In the genomic region with DNA sequence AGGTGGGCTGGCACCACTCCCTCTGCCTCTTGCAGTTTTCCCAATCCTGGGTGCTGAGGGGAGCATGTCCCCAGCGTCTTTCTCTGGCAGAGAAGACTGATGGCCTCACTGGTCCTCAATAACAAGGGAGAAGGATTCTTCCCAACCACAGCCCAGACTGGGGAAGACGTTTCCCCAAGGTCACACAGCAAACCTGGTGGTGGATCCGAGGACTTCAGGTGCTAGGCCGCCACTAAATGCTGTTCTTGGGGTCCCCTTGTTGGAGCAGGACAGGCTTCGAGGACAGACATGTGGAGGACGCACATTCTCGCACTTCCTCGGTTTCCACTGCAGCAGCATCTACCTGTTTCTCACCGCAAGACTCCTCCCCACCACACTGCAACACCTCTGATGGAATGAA, we compare ENCODE assay signal across 33 cellular contexts. TPM values are rescaled to one million over a fixed set of nuclear protein-coding genes. Genes with fewer than 3 reads are reported as not detected.
DNase-seq lines count a peak whose midpoint lies in the region; ATAC-seq, FAIRE-seq and TF ChIP-seq lines count a peak whose summit lies in the region.
"Had no signal": no experiment of that assay in that cellular context is flagged by ENCODE, and none has a peak within 500 bp of the region (broad histone marks: within the 10 kb centered on the region; RNA-seq: fewer than 3 reads in every experiment).

No MANE protein-coding gene starts in this region.

- DNase-seq in GM12864 (ENCODE audit: low read depth) (no peak), IMR-90 (no peak), endodermal cell (no peak), GM19239 (ENCODE audit: insufficient read length, low spot score) (no peak), NCI-H524 (lab: John Stamatoyannopoulos, UW) (no peak)
- DNase-seq: activated CD4-positive, alpha-beta T cell treated with anti-CD3 and anti-CD28 coated beads, Interleukin-2, amount 50 U/mL, for 4 hours; activated CD4-positive, CD25-positive, alpha-beta regulatory T cell; activated naive CD4-positive, alpha-beta T cell treated with anti-CD3 and anti-CD28 coated beads for 36 hours; COR-L47; effector CD8-positive, alpha-beta T cell; erythroblast; foreskin keratinocyte; GDM1; GM23248; KBM-7; mesenchymal stem cell; MM.1S; NCI-H1417 treated with DMSO at 0.1 percent for 48 hours; NCI-H2081 treated with DMSO at 0.1 percent for 48 hours; NCI-H226; Peyer's patch; retina; SIG-M5; stimulated activated CD4-positive, alpha-beta T cell treated with anti-CD3 and anti-CD28 coated beads, Interleukin-2, amount 100 ng/mL, for 48 hours; transverse colon had no signal

- intact Hi-C loops in IMR-90 (cut with micrococcal nuclease): loop anchor here (10.0 kb wide), 1 partner anchor 495 kb away; no protein-coding TSS in a partner anchor

- no TSS peak for BruUV-seq in IMR-90 (replicated peaks; lab: Mats Ljungman, UMichigan)

- H3K9me3 ChIP-seq in IMR-90 (ENCODE audit: control insufficient read depth, insufficient read depth, low read length) (no peaks in the 10 kb centered on the region), endodermal cell (ENCODE audit: control insufficient read depth, low read length) (no peaks in the 10 kb centered on the region), neural cell (ENCODE audit: low read length) (no peaks in the 10 kb centered on the region)
- H3K9me3 ChIP-seq: BLaER1, colonic mucosa, Peyer's patch, transverse colon had no signal

- peak; percentile 26 for TF ChIP-seq CTCF in GM12864 (IDR thresholded peaks at IDR 0.05; ENCODE audit: low read depth, low read length, missing control alignments)
- TF ChIP-seq CTCF in IMR-90 (conservative IDR thresholded peaks at IDR 0.05; ENCODE audit: low read depth, low read length): no peak
- TF ChIP-seq CTCF in endodermal cell (conservative IDR thresholded peaks at IDR 0.05): peak; percentile 63
- TF ChIP-seq CTCF in neural cell (IDR thresholded peaks at IDR 0.05; ENCODE audit: poor library complexity, severe bottlenecking): peak; percentile 13

- no peaks in the 10 kb centered on the region for H3K79me2 ChIP-seq in neural cell (replicated peaks; ENCODE audit: insufficient read depth, low read length)

- H3K27ac Mint-ChIP-seq in endodermal cell: no peak overlapping the region
- H3K27ac Mint-ChIP-seq: activated naive CD4-positive, alpha-beta T cell treated with anti-CD3 and anti-CD28 coated beads for 36 hours had no signal

- H3F3A ChIP-seq in neural cell (ENCODE audit: insufficient read depth, low read length, poor library complexity, severe bottlenecking): no peaks in the 10 kb centered on the region

- no peak for TF ChIP-seq EP300 in neural cell (conservative IDR thresholded peaks at IDR 0.05; ENCODE audit: poor library complexity, severe bottlenecking)

- peak overlapping the region; percentile 43 for H2AFZ ChIP-seq in IMR-90 (replicated peaks; ENCODE audit: low read length, poor library complexity)
- H2AFZ ChIP-seq in neural cell (ENCODE audit: low read depth, low read length): no peak overlapping the region
- H2AFZ ChIP-seq: GM23248 had no signal

- no peaks in the 10 kb centered on the region for H3K79me1 ChIP-seq in IMR-90 (ENCODE audit: low read depth in 1 of 2, low read length in 2 of 2)

- no peak overlapping the region for H2AK5ac ChIP-seq in IMR-90 (ENCODE audit: low read depth, low read length)

- POLR2A ChIA-PET in IMR-90 (lab: Charles Lee; ENCODE audit: unreplicated experiment): no interaction called here

- no peak overlapping the region for H2AK9ac ChIP-seq in IMR-90 (replicated peaks; ENCODE audit: low read depth, low read length, poor library complexity)

- no peak overlapping the region for H3K18ac ChIP-seq in IMR-90 (ENCODE audit: low read depth, low read length)

- no peak overlapping the region for H4K91ac ChIP-seq in IMR-90 (ENCODE audit: insufficient read depth, low read depth, low read length)

- H3K9me3 Mint-ChIP-seq in endodermal cell: no peaks in the 10 kb centered on the region
- H3K9me3 Mint-ChIP-seq: activated naive CD4-positive, alpha-beta T cell treated with anti-CD3 and anti-CD28 coated beads for 36 hours had no signal

- H3K4me2 ChIP-seq in IMR-90 (ENCODE audit: low read depth, low read length) (no peak overlapping the region), neural cell (ENCODE audit: low read length) (no peak overlapping the region)
- H3K4me2 ChIP-seq: BLaER1 had no signal

- no peak overlapping the region for H4K5ac ChIP-seq in IMR-90 (ENCODE audit: low read depth, low read length)

- no peak overlapping the region for H2BK15ac ChIP-seq in IMR-90 (ENCODE audit: low read depth, low read length)

- H3K27me3 ChIP-seq in IMR-90 (ENCODE audit: control insufficient read depth, insufficient read depth, low read length) (peaks cover 2% of the 10 kb centered on the region; the same call in 1 of the 2 replicates), endodermal cell (ENCODE audit: control insufficient read depth, insufficient read depth, low read length, poor library complexity, severe bottlenecking) (peaks cover 63% of the 10 kb centered on the region), neural cell (ENCODE audit: insufficient read depth, low read depth, low read length) (no peaks in the 10 kb centered on the region)
- H3K27me3 ChIP-seq: Peyer's patch had no signal

- H3K4me3 Mint-ChIP-seq in endodermal cell: no peak overlapping the region
- H3K4me3 Mint-ChIP-seq: activated naive CD4-positive, alpha-beta T cell treated with anti-CD3 and anti-CD28 coated beads for 36 hours had no signal

- TF ChIP-seq RAD21 in IMR-90 (IDR thresholded peaks at IDR 0.05; ENCODE audit: low read length) (no peak), neural cell (conservative IDR thresholded peaks at IDR 0.05) (no peak)

- H3K27me3 Mint-ChIP-seq in endodermal cell (ENCODE audit: insufficient read depth): peaks cover 73% of the 10 kb centered on the region

- H3K4me1 ChIP-seq in IMR-90 (ENCODE audit: control insufficient read depth, insufficient read depth, low read length) (no peaks in the 10 kb centered on the region), endodermal cell (ENCODE audit: control insufficient read depth, insufficient read depth, low read length) (no peaks in the 10 kb centered on the region)
- H3K4me1 ChIP-seq: BLaER1, colonic mucosa, foreskin keratinocyte, Peyer's patch had no signal

- H3K4ac ChIP-seq in IMR-90 (ENCODE audit: low read depth, low read length): no peak overlapping the region

- no peak overlapping the region for H2BK120ac ChIP-seq in IMR-90 (ENCODE audit: low read depth, low read length)

- no peaks in the 10 kb centered on the region for H3K9me1 ChIP-seq in IMR-90 (ENCODE audit: insufficient read depth, low read length)

- no peak overlapping the region for H3K56ac ChIP-seq in IMR-90 (ENCODE audit: extremely low read depth, insufficient read depth, low read length)

- CTCF ChIA-PET in IMR-90 (lab: Yijun Ruan, JAX): interaction anchor here (0.6 kb wide), 1 partner anchor 613 kb away, joined by 3 read pairs; no protein-coding TSS in a partner anchor

- no peak overlapping the region for H3K23ac ChIP-seq in IMR-90 (ENCODE audit: low read depth, low read length)

- WGBS in IMR-90 (ENCODE audit: extremely low coverage in 2 of 2, insufficient read length in 1 of 2), 2 experiments: 25% methylated on average over 2 of the region's 9 CpGs; no CpG with 5 or more reads in 1 of the 2 experiments
- WGBS in endodermal cell (ENCODE audit: insufficient coverage in 1 of 2, insufficient read length in 1 of 2), 2 experiments: 84 to 85% methylated on average over 7 to 9 of the region's 9 CpGs

- H3K36me3 ChIP-seq in IMR-90 (ENCODE audit: control insufficient read depth, insufficient read depth, low read length) (no peaks in the 10 kb centered on the region), endodermal cell (ENCODE audit: control insufficient read depth, insufficient read depth, low read length) (no peaks in the 10 kb centered on the region), neural cell (ENCODE audit: insufficient read depth, low read length) (no peaks in the 10 kb centered on the region)
- H3K36me3 ChIP-seq: BLaER1, colonic mucosa, Peyer's patch, transverse colon had no signal

- no peaks in the 10 kb centered on the region for H3K9me2 ChIP-seq in neural cell (ENCODE audit: insufficient read depth, low read length)

- in situ Hi-C loops in IMR-90 (cut with MboI; ENCODE audit: low sequenced_read_pairs): loop anchor here (5.0 to 10.0 kb wide), 2 partner anchors 223 to 275 kb away; no protein-coding TSS in a partner anchor

- no peak overlapping the region for H3K14ac ChIP-seq in IMR-90 (replicated peaks; ENCODE audit: low read depth, low read length)

- ATAC-seq in IMR-90 (ENCODE audit: low read depth) (no peak), GM19452 (IDR thresholded peaks at IDR 0.05; ENCODE audit: unreplicated experiment) (no peak), GM21737 (IDR thresholded peaks at IDR 0.05; ENCODE audit: unreplicated experiment) (no peak)
- ATAC-seq: foreskin keratinocyte had no signal

- no peak overlapping the region for H2BK5ac ChIP-seq in IMR-90 (ENCODE audit: low read depth, low read length, poor library complexity, severe bottlenecking)

- no peak for TF ChIP-seq POLR2A in IMR-90 (IDR thresholded peaks at IDR 0.05; ENCODE audit: low read depth, low read length)

- H4K20me1 ChIP-seq in IMR-90 (ENCODE audit: insufficient read depth, low read length) (no peaks in the 10 kb centered on the region), neural cell (ENCODE audit: insufficient read depth) (no peaks in the 10 kb centered on the region)
- H4K20me1 ChIP-seq: BLaER1 had no signal

- H4K8ac ChIP-seq in IMR-90 (ENCODE audit: low read depth in 2 of 2, low read length in 2 of 2): no peak overlapping the region

- no peak overlapping the region for H2BK20ac ChIP-seq in IMR-90 (ENCODE audit: low read depth, low read length)

- H3K9ac ChIP-seq in IMR-90 (ENCODE audit: low read depth, low read length): no peak overlapping the region
- H3K9ac ChIP-seq in endodermal cell (ENCODE audit: extremely low read depth, low read length, poor library complexity, severe bottlenecking): no peak overlapping the region
- no peak overlapping the region for H3K9ac ChIP-seq in neural cell (ENCODE audit: low read length)
- H3K9ac ChIP-seq: BLaER1, GM23248 had no signal

- dilution Hi-C loops in IMR-90 (cut with HindIII; ENCODE audit: low sequenced_read_pairs, unreplicated experiment): no loop called here

- H3K4me3 ChIP-seq in GM12864 (ENCODE audit: low read depth, low read length): no peak overlapping the region
- H3K4me3 ChIP-seq in IMR-90 (ENCODE audit: insufficient read depth, low read depth, low read length): no peak overlapping the region
- no peak overlapping the region for H3K4me3 ChIP-seq in endodermal cell (ENCODE audit: low read length)
- no peak overlapping the region for H3K4me3 ChIP-seq in neural cell (ENCODE audit: low read length)
- H3K4me3 ChIP-seq: BLaER1, colonic mucosa, GM23248, Peyer's patch, transverse colon had no signal

- FAIRE-seq in GM19239 (lab: Jason Lieb, UNC): no peak

- no peaks in the 10 kb centered on the region for H3K4me1 Mint-ChIP-seq in endodermal cell

- no peak overlapping the region for H3K27ac ChIP-seq in IMR-90 (ENCODE audit: insufficient read depth, low read length)
- H3K27ac ChIP-seq in endodermal cell (ENCODE audit: low read depth, low read length): no peak overlapping the region
- H3K27ac ChIP-seq in neural cell (ENCODE audit: low read length): no peak overlapping the region
- H3K27ac ChIP-seq: BLaER1, colonic mucosa, foreskin keratinocyte, GM23248, Peyer's patch, transverse colon had no signal

- no peaks in the 10 kb centered on the region for H3K36me3 Mint-ChIP-seq in endodermal cell (ENCODE audit: low read depth)
- H3K36me3 Mint-ChIP-seq: brain had no signal

RNA-seq across cellular contexts. Expression of a gene that starts 30.9 kb away (rescaled TPM):
- not detected in 2 replicates for total RNA-seq in IMR-90 (2012; rRNA removed)
- polyA plus RNA-seq in IMR-90 (2012; rRNA removed): not detected in 2 replicates
- polyA plus RNA-seq in IMR-90 (2012; cell fraction: cytosol; rRNA removed): not detected in 2 replicates
- not detected in 2 replicates for polyA plus RNA-seq in IMR-90 (2012; cell fraction: nucleus; rRNA removed; ENCODE audit: low replicate concordance)
- total RNA-seq in endodermal cell: 1 to 10 TPM; 2.2 to 2.4 TPM
- 13.1 TPM for polyA plus RNA-seq in endodermal cell (2013, experiment 1 of 2)
- polyA plus RNA-seq in endodermal cell (2013, experiment 2 of 2): 12.1 TPM
- not detected in 2 replicates for polyA plus RNA-seq in neural cell
- polyA minus RNA-seq in neural cell: not detected in 2 replicates
- total RNA-seq: activated naive CD4-positive, alpha-beta T cell treated with anti-CD3 and anti-CD28 coated beads for 36 hours; colonic mucosa; foreskin keratinocyte; GM23248; HT-29; omental fat pad; Peyer's patch; transverse colon had no signal
- polyA plus RNA-seq: foreskin keratinocyte, GM23248 had no signal
